ENCODE assay signal across 2 cellular contexts in the genomic region with DNA sequence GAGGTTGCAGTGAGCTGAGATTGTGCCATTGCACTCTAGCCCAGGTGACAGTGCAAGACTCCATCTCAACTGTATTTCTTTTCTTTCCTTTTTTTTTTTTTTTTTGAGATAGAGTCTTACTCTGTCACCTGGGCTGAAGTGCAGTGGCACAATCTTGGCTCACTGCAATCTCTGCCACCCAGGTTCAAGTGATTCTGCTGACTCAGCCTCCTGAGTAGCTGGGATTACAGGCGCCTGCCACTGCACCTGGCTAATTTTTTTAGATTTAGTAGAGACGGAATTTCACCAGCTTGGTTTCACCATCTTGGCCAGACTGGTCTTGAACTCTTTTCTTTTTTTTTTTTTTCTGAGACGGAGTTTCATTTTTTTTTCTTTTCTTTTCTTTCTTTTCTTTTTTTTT.
TF ChIP-seq lines count a peak whose summit lies in the region.

No MANE protein-coding gene starts in this region.

TF ChIP-seq in HepG2, 621 proteins besides CTCF, POLR2A, EP300 and RAD21:
- TF ChIP-seq MAFK (conservative IDR thresholded peaks at IDR 0.05 in 1 of 2, IDR thresholded peaks at IDR 0.05 in 1 of 2; ENCODE audit: low read length in 2 of 2), result peak; percentile 65 to 89
- peak; percentile 69 for TF ChIP-seq MAFF (IDR thresholded peaks at IDR 0.05; ENCODE audit: low read depth, low read length)
- TF ChIP-seq, protein P1, sequence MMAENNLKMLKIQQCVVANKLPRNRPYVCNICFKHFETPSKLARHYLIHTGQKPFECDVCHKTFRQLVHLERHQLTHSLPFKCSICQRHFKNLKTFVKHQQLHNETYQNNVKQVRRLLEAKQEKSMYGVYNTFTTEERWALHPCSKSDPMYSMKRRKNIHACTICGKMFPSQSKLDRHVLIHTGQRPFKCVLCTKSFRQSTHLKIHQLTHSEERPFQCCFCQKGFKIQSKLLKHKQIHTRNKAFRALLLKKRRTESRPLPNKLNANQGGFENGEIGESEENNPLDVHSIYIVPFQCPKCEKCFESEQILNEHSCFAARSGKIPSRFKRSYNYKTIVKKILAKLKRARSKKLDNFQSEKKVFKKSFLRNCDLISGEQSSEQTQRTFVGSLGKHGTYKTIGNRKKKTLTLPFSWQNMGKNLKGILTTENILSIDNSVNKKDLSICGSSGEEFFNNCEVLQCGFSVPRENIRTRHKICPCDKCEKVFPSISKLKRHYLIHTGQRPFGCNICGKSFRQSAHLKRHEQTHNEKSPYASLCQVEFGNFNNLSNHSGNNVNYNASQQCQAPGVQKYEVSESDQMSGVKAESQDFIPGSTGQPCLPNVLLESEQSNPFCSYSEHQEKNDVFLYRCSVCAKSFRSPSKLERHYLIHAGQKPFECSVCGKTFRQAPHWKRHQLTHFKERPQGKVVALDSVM (CRISPR knock-in tag; IDR thresholded peaks at IDR 0.05), result no peak
- TF ChIP-seq ZNF556 (CRISPR knock-in tag; IDR thresholded peaks at IDR 0.05; ENCODE audit: borderline replicate concordance), result no peak
- no peak for TF ChIP-seq KDM2A (CRISPR knock-in tag; IDR thresholded peaks at IDR 0.05; ENCODE audit: borderline replicate concordance, low read depth)
- no peak for TF ChIP-seq POLR2AphosphoS2 (IDR thresholded peaks at IDR 0.05; ENCODE audit: low read depth, low read length)
- TF ChIP-seq ZNF703 (CRISPR knock-in tag; IDR thresholded peaks at IDR 0.05; ENCODE audit: borderline replicate concordance), result no peak
- no peak for TF ChIP-seq ZFP1 (CRISPR knock-in tag; IDR thresholded peaks at IDR 0.05)
- TF ChIP-seq RORA (CRISPR knock-in tag; IDR thresholded peaks at IDR 0.05), result no peak
- TF ChIP-seq ZNF792 (CRISPR knock-in tag; IDR thresholded peaks at IDR 0.05), result no peak
- TF ChIP-seq RARG (CRISPR knock-in tag; IDR thresholded peaks at IDR 0.05; ENCODE audit: low read depth), result no peak
- TF ChIP-seq ZNF674 (CRISPR knock-in tag; IDR thresholded peaks at IDR 0.05; ENCODE audit: low read depth), result no peak
TF ChIP-seq in HepG2: peak in this region for 2.

TF ChIP-seq in H1, 55 proteins besides CTCF, POLR2A, EP300 and RAD21:
- TF ChIP-seq SIRT6 (IDR thresholded peaks at IDR 0.05; ENCODE audit: low read length) (no peak), RNF2 (IDR thresholded peaks at IDR 0.05; ENCODE audit: borderline replicate concordance, low read depth, low read length, missing control alignments, poor library complexity, severe bottlenecking) (no peak), HDAC6 (IDR thresholded peaks at IDR 0.05; ENCODE audit: low read depth, low read length) (no peak), MAFK (IDR thresholded peaks at IDR 0.05; ENCODE audit: low read depth, low read length) (peak; percentile 43; the same call in 1 of the 2 replicates)
- TF ChIP-seq, protein P2, sequence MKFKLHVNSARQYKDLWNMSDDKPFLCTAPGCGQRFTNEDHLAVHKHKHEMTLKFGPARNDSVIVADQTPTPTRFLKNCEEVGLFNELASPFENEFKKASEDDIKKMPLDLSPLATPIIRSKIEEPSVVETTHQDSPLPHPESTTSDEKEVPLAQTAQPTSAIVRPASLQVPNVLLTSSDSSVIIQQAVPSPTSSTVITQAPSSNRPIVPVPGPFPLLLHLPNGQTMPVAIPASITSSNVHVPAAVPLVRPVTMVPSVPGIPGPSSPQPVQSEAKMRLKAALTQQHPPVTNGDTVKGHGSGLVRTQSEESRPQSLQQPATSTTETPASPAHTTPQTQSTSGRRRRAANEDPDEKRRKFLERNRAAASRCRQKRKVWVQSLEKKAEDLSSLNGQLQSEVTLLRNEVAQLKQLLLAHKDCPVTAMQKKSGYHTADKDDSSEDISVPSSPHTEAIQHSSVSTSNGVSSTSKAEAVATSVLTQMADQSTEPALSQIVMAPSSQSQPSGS (IDR thresholded peaks at IDR 0.05; ENCODE audit: low read length), result no peak
